ENCODE assay signal across 22 cellular contexts in genomic region chr6:57117801-57118200, GRCh38.
"Had no signal": no experiment of that assay in that cellular context is flagged by ENCODE, and none has a peak within 500 bp of the region (broad histone marks: within the 10 kb centered on the region; RNA-seq: fewer than 3 reads in every experiment).

No MANE protein-coding gene starts in this region.

- H3K27me3 ChIP-seq: SJSA1 had no signal

- H3K4me2 ChIP-seq: KMS-11, SK-N-SH had no signal

- DNase-seq: Kasumi-1, MM.1S, NCI-H1092 treated with DMSO at 0.1 percent for 48 hours, NCI-H1436, NCI-H187, NCI-H2029, NCI-H2081 treated with DMSO at 0.1 percent for 48 hours, NCI-H2171, NCI-H226, NCI-H446, NCI-H510A, NCI-H524 treated with DMSO at 0.1 percent for 48 hours, NCI-H69, NCI-H774, Right ventricle myocardium superior, RPMI8226, SIG-M5, SK-N-SH, SW 1271 had no signal

- H3K4me3 ChIP-seq: SJSA1 had no signal

- H3K9ac ChIP-seq: KMS-11, SK-N-SH had no signal

- H3K4me1 ChIP-seq: SJSA1 had no signal

- H3K27ac ChIP-seq: KMS-11, SJSA1 had no signal

- H3K9me3 ChIP-seq: SJSA1, SK-N-SH had no signal

- FAIRE-seq: RCC 7860 had no signal
